Comparison of ENCODE assay signal across 8 cellular contexts in the genomic region with DNA sequence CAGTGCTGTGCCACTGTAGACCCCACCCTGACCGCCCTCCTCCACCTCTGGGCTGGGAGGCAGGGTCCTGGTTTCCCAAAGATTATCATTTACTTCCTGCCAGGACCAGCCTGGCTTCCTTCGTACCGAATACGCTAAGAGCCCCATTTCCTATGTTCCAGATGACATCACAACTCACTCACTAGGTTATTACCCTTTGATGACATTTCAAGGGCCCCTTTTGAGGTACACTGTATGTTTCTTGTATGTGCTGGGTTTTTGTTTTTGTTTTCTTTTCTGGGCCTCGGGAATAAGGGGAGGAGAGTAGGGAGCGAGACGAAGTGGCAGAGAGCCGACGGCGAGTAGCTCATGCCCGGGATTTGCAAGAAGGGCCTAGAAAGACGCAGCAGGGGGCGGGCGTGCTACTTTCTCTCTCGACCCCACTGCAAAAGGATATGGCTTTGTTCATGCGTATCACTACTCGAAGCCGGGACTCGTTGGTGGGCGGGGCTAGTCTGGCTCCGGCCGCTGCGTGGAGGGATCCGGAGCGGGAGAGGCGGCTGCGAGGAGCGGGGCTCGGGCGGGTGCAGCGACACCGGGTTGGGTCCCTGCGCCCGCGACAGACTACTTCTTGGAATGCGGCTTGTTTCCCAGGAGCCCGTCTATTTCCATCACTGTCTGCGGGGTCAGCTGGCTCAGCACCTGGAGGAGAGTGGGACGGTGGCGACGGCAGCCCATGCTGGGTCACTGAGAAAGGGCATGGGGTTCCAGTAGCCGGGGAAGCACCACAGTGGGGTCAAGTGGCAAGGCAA. TPM values are rescaled to one million over a fixed set of nuclear protein-coding genes. Genes with fewer than 3 reads are reported as not detected.
DNase-seq lines count a peak whose midpoint lies in the region; ATAC-seq and TF ChIP-seq lines count a peak whose summit lies in the region.

No MANE protein-coding gene starts in this region.

- CTCF ChIA-PET in AG04449 (lab: Yijun Ruan, JAX) = interaction anchor here (1.1 to 2.5 kb wide), 5 partner anchors 49 to 135 kb away, joined by 3 to 9 read pairs (median 5); no protein-coding TSS in a partner anchor
- CTCF ChIA-PET in activated CD8-positive, alpha-beta memory T cell treated with anti-CD3 and anti-CD28 coated beads, Interleukin-2, amount 10 ng/mL, durations not matched to agents 7 days and 5 days (lab: Charles Lee) = interaction anchor here (0.7 to 15.4 kb wide), 9 partner anchors 8 to 236 kb away, joined by 3 to 312 read pairs (median 3); partner anchors contain the start of genes CNTROB, TP53 and TRAPPC1

- H3K23ac ChIP-seq in mesenchymal stem cell (ENCODE audit: low read length in 2 of 2) = no peak overlapping the region

- H3K4me2 ChIP-seq in mesenchymal stem cell (ENCODE audit: low read length, poor library complexity, severe bottlenecking) = peak overlapping the region; percentile 46

- no peaks in the 10 kb centered on the region for H3K36me3 ChIP-seq in effector memory CD4-positive, alpha-beta T cell (ENCODE audit: control insufficient read depth, insufficient read depth, low read length)
- H3K36me3 ChIP-seq in mesenchymal stem cell (ENCODE audit: control insufficient read depth in 1 of 2, insufficient read depth in 2 of 2, low read depth in 1 of 2, low read length in 2 of 2) = no peaks in the 10 kb centered on the region

- peak overlapping the region; percentile 68 for H2AFZ ChIP-seq in mesenchymal stem cell (ENCODE audit: low read depth, low read length)

- no peaks in the 10 kb centered on the region for H3K9me3 ChIP-seq in effector memory CD4-positive, alpha-beta T cell (ENCODE audit: control insufficient read depth, low read length)
- no peaks in the 10 kb centered on the region for H3K9me3 ChIP-seq in mesenchymal stem cell (ENCODE audit: control insufficient read depth, low read length)

- TF ChIP-seq CTCF in AG04449 (IDR thresholded peaks at IDR 0.05; ENCODE audit: insufficient read depth, low read length, missing control alignments) (no peak), HFF-Myc (IDR thresholded peaks at IDR 0.05; ENCODE audit: low read depth, low read length, missing control alignments) (no peak)

- H4K8ac ChIP-seq in mesenchymal stem cell (ENCODE audit: low read length) = peak overlapping the region; percentile 83

- peak; percentile 96 for ATAC-seq in activated CD8-positive, alpha-beta memory T cell treated with anti-CD3 and anti-CD28 coated beads, Interleukin-2, amount 10 ng/mL, durations not matched to agents 7 days and 5 days
- ATAC-seq in GM18870 (IDR thresholded peaks at IDR 0.05; ENCODE audit: unreplicated experiment) (no peak), HG02981 (IDR thresholded peaks at IDR 0.05; ENCODE audit: unreplicated experiment) (no peak)

- peak overlapping the region; percentile 24 to 78 for H3K4ac ChIP-seq in mesenchymal stem cell (ENCODE audit: low read depth in 1 of 2, low read length in 2 of 2)

- peaks cover 11% of the 10 kb centered on the region for H3K4me1 ChIP-seq in effector memory CD4-positive, alpha-beta T cell (ENCODE audit: control insufficient read depth, insufficient read depth, low read length, poor library complexity, severe bottlenecking)
- H3K4me1 ChIP-seq in mesenchymal stem cell (ENCODE audit: control insufficient read depth, insufficient read depth, low read depth, low read length) = peaks cover 6% of the 10 kb centered on the region

- POLR2A ChIA-PET in AG04449 (lab: Yijun Ruan, JAX) = interaction anchor here (0.6 kb wide), 1 partner anchor 78 kb away, joined by 3 read pairs; no protein-coding TSS in a partner anchor

- no peaks in the 10 kb centered on the region for H3K27me3 Mint-ChIP-seq in activated CD8-positive, alpha-beta memory T cell treated with anti-CD3 and anti-CD28 coated beads, Interleukin-2, amount 10 ng/mL, durations not matched to agents 7 days and 5 days

- H2BK12ac ChIP-seq in mesenchymal stem cell (ENCODE audit: low read length in 2 of 2) = peak overlapping the region in 1 of 2 experiments; percentile 49

- H3K18ac ChIP-seq in mesenchymal stem cell (ENCODE audit: low read depth in 1 of 2, low read length in 2 of 2) = peak overlapping the region; percentile 58 to 84

- peak overlapping the region; percentile 84 for H3K9ac ChIP-seq in mesenchymal stem cell (ENCODE audit: low read length)

- H3K14ac ChIP-seq in mesenchymal stem cell (ENCODE audit: low read length in 2 of 2) = peak overlapping the region in 1 of 2 experiments; percentile 20

- 11% methylated on average over 39 of the region's 42 CpGs for WGBS in mesenchymal stem cell

- peak overlapping the region; percentile 56 for H3K27ac ChIP-seq in effector memory CD4-positive, alpha-beta T cell (ENCODE audit: insufficient read depth, low read length, poor library complexity, severe bottlenecking)
- no peak overlapping the region for H3K27ac ChIP-seq in mesenchymal stem cell (ENCODE audit: low read length, poor library complexity, severe bottlenecking)

- H2BK120ac ChIP-seq in mesenchymal stem cell (ENCODE audit: low read depth, low read length) = no peak overlapping the region

- H3K27me3 ChIP-seq in effector memory CD4-positive, alpha-beta T cell (replicated peaks; ENCODE audit: control insufficient read depth, insufficient read depth, low read length, poor library complexity, severe bottlenecking) = no peaks in the 10 kb centered on the region
- no peaks in the 10 kb centered on the region for H3K27me3 ChIP-seq in mesenchymal stem cell (ENCODE audit: control insufficient read depth in 1 of 2, insufficient read depth in 1 of 2, low read length in 2 of 2)

- H3K36me3 Mint-ChIP-seq in activated CD8-positive, alpha-beta memory T cell treated with anti-CD3 and anti-CD28 coated beads, Interleukin-2, amount 10 ng/mL, durations not matched to agents 7 days and 5 days = no peaks in the 10 kb centered on the region

- no peaks in the 10 kb centered on the region for H3K79me1 ChIP-seq in mesenchymal stem cell (replicated peaks; ENCODE audit: low read length, poor library complexity, severe bottlenecking)

- H3K27ac Mint-ChIP-seq in activated CD8-positive, alpha-beta memory T cell treated with anti-CD3 and anti-CD28 coated beads, Interleukin-2, amount 10 ng/mL, durations not matched to agents 7 days and 5 days = peak overlapping the region; percentile 72

- H3K4me1 Mint-ChIP-seq in activated CD8-positive, alpha-beta memory T cell treated with anti-CD3 and anti-CD28 coated beads, Interleukin-2, amount 10 ng/mL, durations not matched to agents 7 days and 5 days = peaks cover 15% of the 10 kb centered on the region

- no peak for DNase-seq in AG04449 (ENCODE audit: low read depth, low spot score)
- DNase-seq in HFF-Myc (ENCODE audit: extremely low read depth, low read depth) = peak; percentile 22
- DNase-seq in activated CD8-positive, alpha-beta memory T cell treated with anti-CD3 and anti-CD28 coated beads, Interleukin-2, amount 10 ng/mL, durations not matched to agents 7 days and 5 days = peak; percentile 89
- peak; percentile 69 to 74 (median 69) for DNase-seq in effector memory CD4-positive, alpha-beta T cell
- peak; percentile 78 for DNase-seq in mesenchymal stem cell
- DNase-seq in stimulated activated CD4-positive, alpha-beta T cell treated with anti-CD3 and anti-CD28 coated beads, TNF-alpha, amount 100 ng/mL, for 4 hours (ENCODE audit: low read depth in 3 of 3) = peak; percentile 68 to 74 (median 73)

- no peak overlapping the region for H2BK5ac ChIP-seq in mesenchymal stem cell (ENCODE audit: low read depth, low read length, poor library complexity, severe bottlenecking)

- peak overlapping the region; percentile 83 for H2BK15ac ChIP-seq in mesenchymal stem cell (ENCODE audit: low read depth, poor library complexity, severe bottlenecking)

- H3K9me3 Mint-ChIP-seq in activated CD8-positive, alpha-beta memory T cell treated with anti-CD3 and anti-CD28 coated beads, Interleukin-2, amount 10 ng/mL, durations not matched to agents 7 days and 5 days (ENCODE audit: low read depth) = no peaks in the 10 kb centered on the region

- H2AK5ac ChIP-seq in mesenchymal stem cell (ENCODE audit: low read length, severe bottlenecking) = no peak overlapping the region

- H3K4me3 ChIP-seq in AG04449 (ENCODE audit: low read depth, low read length) (peak overlapping the region; percentile 52), HFF-Myc (replicated peaks; ENCODE audit: low read depth, low read length) (peak overlapping the region; percentile 20; the same call in 1 of the 2 replicates), mesenchymal stem cell (ENCODE audit: insufficient read depth in 1 of 2, low read depth in 1 of 2, low read length in 2 of 2) (peak overlapping the region in 1 of 2 experiments; percentile 85)
- H3K4me3 ChIP-seq in effector memory CD4-positive, alpha-beta T cell (ENCODE audit: insufficient read depth, low read depth, low read length, poor library complexity, severe bottlenecking) = peak overlapping the region; percentile 58

- H3K4me3 Mint-ChIP-seq in activated CD8-positive, alpha-beta memory T cell treated with anti-CD3 and anti-CD28 coated beads, Interleukin-2, amount 10 ng/mL, durations not matched to agents 7 days and 5 days = peak overlapping the region; percentile 68

- peak overlapping the region; percentile 78 for H4K91ac ChIP-seq in mesenchymal stem cell (ENCODE audit: low read length)

RNA-seq across cellular contexts. Expression of gene RNF227, which starts 6.6 kb away (rescaled TPM):
- 1 to 10 TPM; 2.8 to 3.9 TPM for total RNA-seq in activated CD8-positive, alpha-beta memory T cell treated with anti-CD3 and anti-CD28 coated beads, Interleukin-2, amount 10 ng/mL, durations not matched to agents 7 days and 5 days
- polyA plus RNA-seq in mesenchymal stem cell (2013, experiment 1 of 2) = 0.39 TPM
- 0.38 TPM for polyA plus RNA-seq in mesenchymal stem cell (2013, experiment 2 of 2)

RNA-seq across cellular contexts. Expression of gene KCNAB3, which starts 7.0 kb away (rescaled TPM):
- total RNA-seq in activated CD8-positive, alpha-beta memory T cell treated with anti-CD3 and anti-CD28 coated beads, Interleukin-2, amount 10 ng/mL, durations not matched to agents 7 days and 5 days = 1 to 10 TPM; 6.6 to 6.7 TPM
- 1.5 TPM for polyA plus RNA-seq in mesenchymal stem cell (2013, experiment 1 of 2)
- 0.95 TPM for polyA plus RNA-seq in mesenchymal stem cell (2013, experiment 2 of 2)

RNA-seq across cellular contexts. Expression of gene TRAPPC1, which starts 9.1 kb away (rescaled TPM):
- total RNA-seq in activated CD8-positive, alpha-beta memory T cell treated with anti-CD3 and anti-CD28 coated beads, Interleukin-2, amount 10 ng/mL, durations not matched to agents 7 days and 5 days = 100 to 1,000 TPM; 216 to 245 TPM
- 267 TPM for polyA plus RNA-seq in mesenchymal stem cell (2013, experiment 1 of 2)
- polyA plus RNA-seq in mesenchymal stem cell (2013, experiment 2 of 2) = 276 TPM

RNA-seq across cellular contexts. Expression of gene CNTROB, which starts 9.3 kb away (rescaled TPM):
- total RNA-seq in activated CD8-positive, alpha-beta memory T cell treated with anti-CD3 and anti-CD28 coated beads, Interleukin-2, amount 10 ng/mL, durations not matched to agents 7 days and 5 days = 10 to 100 TPM; 56.8 to 69.2 TPM
- polyA plus RNA-seq in mesenchymal stem cell (2013, experiment 1 of 2) = 24.6 TPM
- 23.1 TPM for polyA plus RNA-seq in mesenchymal stem cell (2013, experiment 2 of 2)

RNA-seq across cellular contexts. Expression of gene CHD3, which starts 34.1 kb away (rescaled TPM):
- total RNA-seq in activated CD8-positive, alpha-beta memory T cell treated with anti-CD3 and anti-CD28 coated beads, Interleukin-2, amount 10 ng/mL, durations not matched to agents 7 days and 5 days = 100 to 1,000 TPM; 139 to 147 TPM
- polyA plus RNA-seq in mesenchymal stem cell (2013, experiment 1 of 2) = 56.3 TPM
- 50.2 TPM for polyA plus RNA-seq in mesenchymal stem cell (2013, experiment 2 of 2)
